Comparison of ENCODE assay signal across 5 cellular contexts in genomic region chr3:137438561-137438960, GRCh38.
"Had no signal": no experiment of that assay in that cellular context is flagged by ENCODE, and none has a peak within 500 bp of the region (broad histone marks: within the 10 kb centered on the region; RNA-seq: fewer than 3 reads in every experiment).

No MANE protein-coding gene starts in this region.

- H3K4me2 ChIP-seq: GM23338 had no signal

- H2AFZ ChIP-seq: GM23338 had no signal

- DNase-seq: H9, HCEC 1CT, KBM-7 had no signal

- H3K27ac ChIP-seq: HL-60 had no signal

- H3K4me3 ChIP-seq: GM23338 had no signal
